Comparison of ENCODE assay signal across 28 cellular contexts in the genomic region with DNA sequence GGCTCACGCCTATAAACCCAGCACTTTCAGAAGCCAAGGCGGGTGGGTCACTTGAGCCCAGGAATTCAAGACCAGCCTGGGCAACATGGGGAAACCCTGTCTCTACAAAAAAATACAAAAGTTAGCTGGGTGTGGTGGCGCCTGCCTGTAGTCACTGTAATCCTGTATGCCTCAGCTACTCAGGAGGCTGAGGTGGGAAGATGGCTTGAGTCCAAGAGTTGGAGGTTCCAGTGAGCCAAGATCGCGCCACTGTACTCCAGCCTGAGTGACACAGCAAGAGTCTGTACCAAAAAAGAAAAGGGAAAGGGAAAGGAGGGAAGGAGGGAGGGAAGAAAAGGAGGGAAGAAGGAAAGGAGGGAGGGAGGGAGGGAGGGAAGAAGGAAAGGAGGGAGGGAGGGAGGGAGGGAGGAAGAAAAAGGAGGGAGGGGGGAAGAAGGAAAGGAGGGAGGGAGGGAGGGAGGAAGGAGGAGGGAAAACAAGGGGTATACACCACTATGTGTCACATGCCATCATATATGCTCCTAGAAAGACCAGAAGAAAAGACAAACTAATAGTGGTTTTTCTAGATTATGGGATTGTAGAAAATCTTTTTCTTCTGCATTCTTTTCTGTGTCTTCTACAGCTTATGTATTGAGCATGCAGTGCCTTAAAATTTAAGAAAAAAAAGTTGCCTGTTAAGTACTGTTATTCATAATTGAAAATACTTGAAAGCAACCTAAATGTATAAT.
A peak's percentile ranks its signal among the peaks of the same experiment; 100 is the strongest.
DNase-seq lines count a peak whose midpoint lies in the region; ATAC-seq, FAIRE-seq and TF ChIP-seq lines count a peak whose summit lies in the region.
"Had no signal": no experiment of that assay in that cellular context is flagged by ENCODE, and none has a peak within 500 bp of the region (broad histone marks: within the 10 kb centered on the region; RNA-seq: fewer than 3 reads in every experiment).

No MANE protein-coding gene starts in this region.

- H3K36me3 ChIP-seq in HepG2 (replicated peaks in 1 of 2; ENCODE audit: control insufficient read depth in 1 of 2, insufficient read depth in 2 of 2, low read length in 2 of 2) (peaks cover 0 to 6% of the 10 kb centered on the region in 2 experiments; a peak in 2 of 5 replicates), right lobe of liver (no peaks in the 10 kb centered on the region), endothelial cell of umbilical vein (ENCODE audit: control insufficient read depth in 2 of 2, extremely low read depth in 1 of 2, insufficient read depth in 2 of 2, low read length in 2 of 2) (no peaks in the 10 kb centered on the region), colonic mucosa (no peaks in the 10 kb centered on the region)
- H3K36me3 ChIP-seq: lower lobe of right lung had no signal

- H3K4me2 ChIP-seq in HepG2 (ENCODE audit: low read depth, low read length) = no peak overlapping the region
- H3K4me2 ChIP-seq in endothelial cell of umbilical vein (ENCODE audit: insufficient read depth, low read length) = no peak overlapping the region
- H3K4me2 ChIP-seq: BLaER1 treated with 17β-estradiol and CSF1 and Interleukin-3, amounts not matched to agents 10 nM and 100 nM; SK-N-SH had no signal

- ATAC-seq in HepG2 = no peak
- no peak for ATAC-seq in right lobe of liver
- ATAC-seq in stimulated activated effector memory CD8-positive, alpha-beta T cell treated with anti-CD3 and anti-CD28 coated beads, Interleukin-12 subunit alpha, Interleukin-12 subunit beta, amount 100 ng/mL, for 72 hours = no peak
- ATAC-seq: activated naive CD8-positive, alpha-beta T cell treated with anti-CD3 and anti-CD28 coated beads, Interleukin-2, amount 50 U/mL, for 24 hours; activated T-cell treated with anti-CD3 and anti-CD28 coated beads, Interleukin-2, amount 50 U/mL, for 72 hours; lower lobe of right lung; naive thymus-derived CD8-positive, alpha-beta T cell had no signal

- CTCF ChIA-PET in HepG2 (lab: Yijun Ruan, JAX; ENCODE audit: low intra/inter-chr PET ratio, low total read pairs) = no interaction called here
- CTCF ChIA-PET in endothelial cell of umbilical vein (lab: Charles Lee) = no interaction called here

- FAIRE-seq in HepG2 (lab: Jason Lieb, UNC) = no peak
- FAIRE-seq in endothelial cell of umbilical vein (lab: Jason Lieb, UNC) = peak; percentile 86
- FAIRE-seq: astrocyte had no signal

- H3K9me3 Mint-ChIP-seq in stimulated activated effector memory CD8-positive, alpha-beta T cell treated with anti-CD3 and anti-CD28 coated beads, Interleukin-12 subunit alpha, Interleukin-12 subunit beta, amount 100 ng/mL, for 72 hours = no peaks in the 10 kb centered on the region
- H3K9me3 Mint-ChIP-seq: activated CD4-positive, alpha-beta memory T cell treated with anti-CD3 and anti-CD28 coated beads for 36 hours; activated naive CD8-positive, alpha-beta T cell treated with anti-CD3 and anti-CD28 coated beads, Interleukin-2, amount 50 U/mL, for 24 hours; activated T-cell treated with anti-CD3 and anti-CD28 coated beads, Interleukin-2, amount 50 U/mL, for 72 hours; central memory CD8-positive, alpha-beta T cell; naive thymus-derived CD8-positive, alpha-beta T cell; T-helper 1 cell treated with Interleukin-12 subunit alpha and Interleukin-12 subunit beta and Interleukin-4 antibody, amounts not matched to agents 30 μg/mL and 1 μg/mL, for 36 hours had no signal

- no TSS peak for BruUV-seq in HepG2 (replicated peaks; lab: Mats Ljungman, UMichigan)
- no TSS peak for BruUV-seq in endothelial cell of umbilical vein (replicated peaks; lab: Mats Ljungman, UMichigan)

- H3K4me1 ChIP-seq in HepG2 (ENCODE audit: insufficient read depth, low read length) (peaks cover 18% of the 10 kb centered on the region), right lobe of liver (no peaks in the 10 kb centered on the region), endothelial cell of umbilical vein (ENCODE audit: control insufficient read depth, extremely low read depth, insufficient read depth, low read length) (no peaks in the 10 kb centered on the region), colonic mucosa (peaks cover 12% of the 10 kb centered on the region)

- in situ Hi-C loops in HepG2 (cut with HindIII; ENCODE audit: extremely low pct_ligation_motif_present, low pct_unique_long_range_greater_than_20kb) = no loop called here

- H3K36me3 Mint-ChIP-seq in stimulated activated effector memory CD8-positive, alpha-beta T cell treated with anti-CD3 and anti-CD28 coated beads, Interleukin-12 subunit alpha, Interleukin-12 subunit beta, amount 100 ng/mL, for 72 hours = no peaks in the 10 kb centered on the region

- H3K9me3 ChIP-seq in HepG2 (ENCODE audit: low read length) (no peaks in the 10 kb centered on the region), right lobe of liver (no peaks in the 10 kb centered on the region), endothelial cell of umbilical vein (replicated peaks; ENCODE audit: control insufficient read depth, insufficient read depth, low read length) (no peaks in the 10 kb centered on the region), colonic mucosa (no peaks in the 10 kb centered on the region)
- H3K9me3 ChIP-seq: lower lobe of right lung, SK-N-SH had no signal

- H3K79me2 ChIP-seq in HepG2 (ENCODE audit: insufficient read depth, low read length) (no peaks in the 10 kb centered on the region), endothelial cell of umbilical vein (ENCODE audit: control insufficient read depth, insufficient read depth, low read length) (no peaks in the 10 kb centered on the region)

- no peak overlapping the region for H3K4me3 Mint-ChIP-seq in stimulated activated effector memory CD8-positive, alpha-beta T cell treated with anti-CD3 and anti-CD28 coated beads, Interleukin-12 subunit alpha, Interleukin-12 subunit beta, amount 100 ng/mL, for 72 hours
- H3K4me3 Mint-ChIP-seq: activated CD4-positive, alpha-beta memory T cell treated with anti-CD3 and anti-CD28 coated beads for 36 hours; activated naive CD8-positive, alpha-beta T cell treated with anti-CD3 and anti-CD28 coated beads, Interleukin-2, amount 50 U/mL, for 24 hours; activated T-cell treated with anti-CD3 and anti-CD28 coated beads, Interleukin-2, amount 50 U/mL, for 72 hours; central memory CD8-positive, alpha-beta T cell; naive thymus-derived CD8-positive, alpha-beta T cell; T-helper 1 cell treated with Interleukin-12 subunit alpha and Interleukin-12 subunit beta and Interleukin-4 antibody, amounts not matched to agents 30 μg/mL and 1 μg/mL, for 36 hours had no signal

- H3K27ac Mint-ChIP-seq in stimulated activated effector memory CD8-positive, alpha-beta T cell treated with anti-CD3 and anti-CD28 coated beads, Interleukin-12 subunit alpha, Interleukin-12 subunit beta, amount 100 ng/mL, for 72 hours = no peak overlapping the region
- H3K27ac Mint-ChIP-seq: activated CD4-positive, alpha-beta memory T cell treated with anti-CD3 and anti-CD28 coated beads for 36 hours; activated naive CD8-positive, alpha-beta T cell treated with anti-CD3 and anti-CD28 coated beads, Interleukin-2, amount 50 U/mL, for 24 hours; activated T-cell treated with anti-CD3 and anti-CD28 coated beads, Interleukin-2, amount 50 U/mL, for 72 hours; naive thymus-derived CD8-positive, alpha-beta T cell; progenitor cell of endocrine pancreas; T-helper 1 cell treated with Interleukin-12 subunit alpha and Interleukin-12 subunit beta and Interleukin-4 antibody, amounts not matched to agents 30 μg/mL and 1 μg/mL, for 36 hours had no signal

- dilution Hi-C loops in endothelial cell of umbilical vein (cut with MboI; ENCODE audit: extremely low pct_ligation_motif_present, low sequenced_read_pairs) = no loop called here

- no peak for TF ChIP-seq RAD21 in HepG2 (CRISPR knock-in tag; IDR thresholded peaks at IDR 0.05)

- TF ChIP-seq POLR2A in HepG2 (IDR thresholded peaks at IDR 0.05; ENCODE audit: insufficient read depth in 1 of 2, low read depth in 2 of 2, low read length in 2 of 2) (no peak), right lobe of liver (IDR thresholded peaks at IDR 0.05) (no peak), endothelial cell of umbilical vein (IDR thresholded peaks at IDR 0.05; ENCODE audit: low read depth, low read length) (no peak)

- H2AFZ ChIP-seq in HepG2 (ENCODE audit: low read length) (no peak overlapping the region), endothelial cell of umbilical vein (ENCODE audit: low read depth, low read length) (no peak overlapping the region)

- intact Hi-C loops in HepG2 (cut with micrococcal nuclease; ENCODE audit: unreplicated experiment) = no loop called here
- intact Hi-C loops in right lobe of liver (cut with DNase I) = no loop called here
- intact Hi-C loops in endothelial cell of umbilical vein (cut with micrococcal nuclease) = no loop called here
- intact Hi-C loops in colonic mucosa (cut with DNase I) = no loop called here

- H4K20me1 ChIP-seq in HepG2 (ENCODE audit: insufficient read depth, low read length) = no peaks in the 10 kb centered on the region
- no peaks in the 10 kb centered on the region for H4K20me1 ChIP-seq in endothelial cell of umbilical vein (replicated peaks; ENCODE audit: control insufficient read depth, extremely low read depth, insufficient read depth, low read length)

- TF ChIP-seq EP300 in HepG2 (IDR thresholded peaks at IDR 0.05; ENCODE audit: low read depth in 2 of 2, low read length in 2 of 2) = no peak
- TF ChIP-seq EP300 in HepG2 (CRISPR knock-in tag; IDR thresholded peaks at IDR 0.05; ENCODE audit: borderline replicate concordance) = no peak

- POLR2A ChIA-PET in HepG2 (lab: Yijun Ruan, JAX) = no interaction called here
- POLR2A ChIA-PET in endothelial cell of umbilical vein (lab: Charles Lee) = no interaction called here

- no peaks in the 10 kb centered on the region for H3K27me3 ChIP-seq in HepG2 (ENCODE audit: control insufficient read depth in 1 of 2, insufficient read depth in 2 of 2, low read length in 2 of 2)
- no peaks in the 10 kb centered on the region for H3K27me3 ChIP-seq in right lobe of liver
- H3K27me3 ChIP-seq in endothelial cell of umbilical vein (ENCODE audit: control insufficient read depth in 2 of 2, insufficient read depth in 2 of 2, low read length in 2 of 2) = no peaks in the 10 kb centered on the region
- no peaks in the 10 kb centered on the region for H3K27me3 ChIP-seq in colonic mucosa
- H3K27me3 ChIP-seq: BLaER1 treated with 17β-estradiol and CSF1 and Interleukin-3, amounts not matched to agents 10 nM and 100 nM had no signal

- no peak for TF ChIP-seq CTCF in HepG2 (CRISPR knock-in tag; IDR thresholded peaks at IDR 0.05)
- no peak for TF ChIP-seq CTCF in right lobe of liver (IDR thresholded peaks at IDR 0.05)
- TF ChIP-seq CTCF in endothelial cell of umbilical vein (IDR thresholded peaks at IDR 0.05; ENCODE audit: extremely low read depth in 1 of 2, insufficient read depth in 1 of 2, low read depth in 1 of 2, low read length in 2 of 2) = no peak
- no peak for TF ChIP-seq CTCF in colonic mucosa (IDR thresholded peaks at IDR 0.05)

- DNase-seq in HepG2 (ENCODE audit: low spot score) = no peak
- no peak for DNase-seq in right lobe of liver
- DNase-seq in NCI-H2029 treated with DMSO at 0.1 percent for 48 hours (lab: John Stamatoyannopoulos, UW) = peak; percentile 19
- DNase-seq in endothelial cell of umbilical vein (ENCODE audit: low read depth, low spot score) = no peak
- no peak for DNase-seq in NCI-H2107 treated with DMSO at 0.1 percent for 48 hours (lab: John Stamatoyannopoulos, UW; ENCODE audit: unreplicated experiment)
- DNase-seq in colonic mucosa = no peak
- DNase-seq in stimulated activated effector memory CD8-positive, alpha-beta T cell treated with anti-CD3 and anti-CD28 coated beads, Interleukin-12 subunit alpha, Interleukin-12 subunit beta, amount 100 ng/mL, for 72 hours (ENCODE audit: low spot score in 2 of 2) = no peak
- DNase-seq: activated CD4-positive, alpha-beta memory T cell treated with anti-CD3 and anti-CD28 coated beads for 36 hours; activated naive CD8-positive, alpha-beta T cell treated with anti-CD3 and anti-CD28 coated beads, Interleukin-2, amount 50 U/mL, for 24 hours; activated T-cell treated with anti-CD3 and anti-CD28 coated beads, Interleukin-2, amount 50 U/mL, for 72 hours; dermis blood vessel endothelial cell; DMS53; foreskin melanocyte; GF-D8; IMR-90; lower lobe of right lung; naive thymus-derived CD8-positive, alpha-beta T cell; NCI-H1092; NCI-H2081; NCI-H82; SK-N-SH; stimulated activated CD4-positive, alpha-beta T cell treated with anti-CD3 and anti-CD28 coated beads, Interleukin-4, amount 100 ng/mL, for 4 hours; trophoblast cell had no signal

- H3K4me3 ChIP-seq in HepG2 (replicated peaks in 1 of 3; ENCODE audit: insufficient read depth in 1 of 3, low read depth in 2 of 3, low read length in 3 of 3) (no peak overlapping the region), right lobe of liver (no peak overlapping the region), endothelial cell of umbilical vein (replicated peaks in 1 of 3; ENCODE audit: insufficient read depth in 1 of 3, low read depth in 1 of 3, low read length in 3 of 3) (no peak overlapping the region), colonic mucosa (no peak overlapping the region)
- H3K4me3 ChIP-seq: BLaER1 treated with 17β-estradiol and CSF1 and Interleukin-3, amounts not matched to agents 10 nM and 100 nM; lower lobe of right lung had no signal

- H3K9ac ChIP-seq in HepG2 (ENCODE audit: insufficient read depth, low read depth, low read length) = no peak overlapping the region
- no peak overlapping the region for H3K9ac ChIP-seq in endothelial cell of umbilical vein (replicated peaks; ENCODE audit: extremely low read depth, insufficient read depth, low read length)
- no peak overlapping the region for H3K9ac ChIP-seq in colonic mucosa (ENCODE audit: low read depth in 2 of 2, low read length in 2 of 2)
- H3K9ac ChIP-seq: BLaER1 treated with 17β-estradiol and CSF1 and Interleukin-3, amounts not matched to agents 10 nM and 100 nM; SK-N-SH had no signal

- 96% methylated on average over 5 of the region's 5 CpGs for WGBS in HepG2 (ENCODE audit: low lambda C conversion rate)
- 98% methylated on average over 5 of the region's 5 CpGs for WGBS in right lobe of liver (ENCODE audit: insufficient coverage, low coverage, low lambda C conversion rate, missing lambda C conversion rate)

- H3K4me1 Mint-ChIP-seq in stimulated activated effector memory CD8-positive, alpha-beta T cell treated with anti-CD3 and anti-CD28 coated beads, Interleukin-12 subunit alpha, Interleukin-12 subunit beta, amount 100 ng/mL, for 72 hours = peaks cover 4% of the 10 kb centered on the region

- no peaks in the 10 kb centered on the region for H3K9me1 ChIP-seq in endothelial cell of umbilical vein (replicated peaks; ENCODE audit: control insufficient read depth, extremely low read depth, insufficient read depth, low read length)

- H3K27ac ChIP-seq in HepG2 (ENCODE audit: extremely low read length, insufficient read depth, low read length) (no peak overlapping the region), right lobe of liver (no peak overlapping the region), endothelial cell of umbilical vein (ENCODE audit: insufficient read depth, low read depth, low read length) (no peak overlapping the region), colonic mucosa (no peak overlapping the region)
- H3K27ac ChIP-seq: BLaER1 treated with 17β-estradiol and CSF1 and Interleukin-3, amounts not matched to agents 10 nM and 100 nM; lower lobe of right lung had no signal
